Comparison of ENCODE assay signal across 9 cellular contexts in genomic region chrX:153032397-153033118, GRCh38. TPM values are rescaled to one million over a fixed set of nuclear protein-coding genes. Genes with fewer than 3 reads are reported as not detected.
A peak's percentile ranks its signal among the peaks of the same experiment; 100 is the strongest.
DNase-seq lines count a peak whose midpoint lies in the region; ATAC-seq and TF ChIP-seq lines count a peak whose summit lies in the region.
"Had no signal": no experiment of that assay in that cellular context is flagged by ENCODE, and none has a peak within 500 bp of the region (broad histone marks: within the 10 kb centered on the region; RNA-seq: fewer than 3 reads in every experiment).

No MANE protein-coding gene starts in this region.

- TF ChIP-seq POLR2A in vagina (IDR thresholded peaks at IDR 0.05), result no peak

- peak; percentile 65 for DNase-seq in Caki2 (ENCODE audit: low read depth)
- DNase-seq in Jurkat, Clone E6-1 (ENCODE audit: low read depth, low spot score), result peak; percentile 17
- DNase-seq in activated naive CD8-positive, alpha-beta T cell treated with anti-CD3 and anti-CD28 coated beads, Interleukin-2, amount 50 U/mL, for 16 hours (ENCODE audit: low read depth, low spot score), result peak; percentile 1
- DNase-seq in right atrium auricular region (ENCODE audit: low spot score), result peak; percentile 69
- no peak for DNase-seq in vagina (ENCODE audit: extremely low spot score in 2 of 2)

- H3K9me2 ChIP-seq in SU-DHL-6 (replicated peaks; ENCODE audit: insufficient read depth, low read length), result no peaks in the 10 kb centered on the region

- H2AFZ ChIP-seq in SU-DHL-6 (ENCODE audit: low read depth, low read length, severe bottlenecking), result peak overlapping the region; percentile 94

- ATAC-seq in GM21423 (IDR thresholded peaks at IDR 0.05; ENCODE audit: unreplicated experiment), result peak; percentile 93

- no peaks in the 10 kb centered on the region for H4K20me1 ChIP-seq in SU-DHL-6 (ENCODE audit: low read depth, low read length)

- H3K4me3 ChIP-seq in Jurkat, Clone E6-1 (ENCODE audit: low read length), result peak overlapping the region; percentile 50
- H3K4me3 ChIP-seq in SU-DHL-6 (ENCODE audit: insufficient read depth, low read length, poor library complexity, severe bottlenecking) (peak overlapping the region; percentile 18), right atrium auricular region (peak overlapping the region in 1 of 2 donors; percentile 34), rectal smooth muscle tissue (ENCODE audit: low read length) (peak overlapping the region; percentile 45), vagina (peak overlapping the region; percentile 27 to 28)

- H3K27ac ChIP-seq in SU-DHL-6 (ENCODE audit: low read depth, low read length), result no peak overlapping the region
- H3K27ac ChIP-seq in right atrium auricular region, result no peak overlapping the region
- H3K27ac ChIP-seq in rectal smooth muscle tissue (ENCODE audit: low read depth, low read length), result no peak overlapping the region
- H3K27ac ChIP-seq in vagina, result no peak overlapping the region

- H3K9me3 ChIP-seq in SU-DHL-6 (ENCODE audit: insufficient read depth, low read length), result no peaks in the 10 kb centered on the region
- H3K9me3 ChIP-seq in right atrium auricular region, result no peaks in the 10 kb centered on the region
- H3K9me3 ChIP-seq in vagina, result no peaks in the 10 kb centered on the region

- H3K27me3 ChIP-seq in SU-DHL-6 (ENCODE audit: low read length), result no peaks in the 10 kb centered on the region
- no peaks in the 10 kb centered on the region for H3K27me3 ChIP-seq in right atrium auricular region
- H3K27me3 ChIP-seq in rectal smooth muscle tissue (ENCODE audit: control insufficient read depth, insufficient read depth, low read length), result no peaks in the 10 kb centered on the region
- H3K27me3 ChIP-seq in vagina, result no peaks in the 10 kb centered on the region

- H3K9ac ChIP-seq in SU-DHL-6 (ENCODE audit: low read length) (peak overlapping the region; percentile 24; the same call in 1 of the 2 replicates), rectal smooth muscle tissue (ENCODE audit: low read length) (no peak overlapping the region)

- TF ChIP-seq CTCF in SU-DHL-6 (IDR thresholded peaks at IDR 0.05; ENCODE audit: insufficient read depth, low read length, poor library complexity, severe bottlenecking) (peak; percentile 27), right atrium auricular region (IDR thresholded peaks at IDR 0.05) (peak; percentile 64 to 87), vagina (IDR thresholded peaks at IDR 0.05) (peak; percentile 67 to 82 (median 73))

- H3K4me1 ChIP-seq in right atrium auricular region (no peaks in the 10 kb centered on the region), rectal smooth muscle tissue (ENCODE audit: control insufficient read depth, insufficient read depth, low read length) (no peaks in the 10 kb centered on the region), vagina (no peaks in the 10 kb centered on the region)

- intact Hi-C loops in vagina (cut with DNase I), result no loop called here

- peak overlapping the region; percentile 59 for H3K4me2 ChIP-seq in SU-DHL-6 (ENCODE audit: low read depth, low read length, poor library complexity, severe bottlenecking)

- no peaks in the 10 kb centered on the region for H3F3A ChIP-seq in SU-DHL-6 (ENCODE audit: insufficient read depth)

- H3K79me2 ChIP-seq in SU-DHL-6 (ENCODE audit: insufficient read depth, low read length), result no peaks in the 10 kb centered on the region

- in situ Hi-C loops in Caki2 (cut with HindIII; ENCODE audit: low pct_unique_long_range_greater_than_20kb, low sequenced_read_pairs), result no loop called here

- H3K36me3 ChIP-seq in SU-DHL-6 (ENCODE audit: low read length), result no peaks in the 10 kb centered on the region
- no peaks in the 10 kb centered on the region for H3K36me3 ChIP-seq in right atrium auricular region
- no peaks in the 10 kb centered on the region for H3K36me3 ChIP-seq in rectal smooth muscle tissue (ENCODE audit: control insufficient read depth, insufficient read depth, low read length)
- no peaks in the 10 kb centered on the region for H3K36me3 ChIP-seq in vagina

RNA-seq across cellular contexts. Expression of gene PNMA3, which starts 23.7 kb away (rescaled TPM):
- total RNA-seq in Caki2 (2014; rRNA removed; shearing (Covaris generic); ENCODE audit: low replicate concordance), result 0.30 TPM in 1 of 2 replicates, not detected in the other
- 0.93 TPM for polyA plus RNA-seq in Jurkat, Clone E6-1 (2012; ENCODE audit: insufficient read depth, insufficient read length)
- total RNA-seq in right atrium auricular region (1 to 10 TPM in 1 of 2 donors, under 1 TPM in 1; 0.63 to 2.6 TPM), vagina (0.49 TPM)

RNA-seq across cellular contexts. Expression of gene PNMA5, which starts 38.6 kb away (rescaled TPM):
- total RNA-seq in Caki2 (2014; rRNA removed; shearing (Covaris generic); ENCODE audit: low replicate concordance), result not detected in 2 replicates
- polyA plus RNA-seq in Jurkat, Clone E6-1 (2012; ENCODE audit: insufficient read depth, insufficient read length), result not detected
- total RNA-seq in right atrium auricular region (not detected), vagina (not detected)
- total RNA-seq: glomerular endothelial cell had no signal

RNA-seq across cellular contexts. Expression of gene PNMA6A, which starts 39.7 kb away (rescaled TPM):
- total RNA-seq in Caki2 (2014; rRNA removed; shearing (Covaris generic); ENCODE audit: low replicate concordance), result 6.1 and 11.8 TPM in 2 replicates
- polyA plus RNA-seq in Jurkat, Clone E6-1 (2012; ENCODE audit: insufficient read depth, insufficient read length), result 10.4 TPM
- total RNA-seq in right atrium auricular region, result 1 to 10 TPM; 1.7 to 2.9 TPM
- total RNA-seq in vagina, result 1.2 TPM

Comparison
In these comparisons a context has a peak if more than half of its experiments do, and no peak if none do; other contexts are left out.
1. DNase-seq: peak in Caki2 (single experiment), Jurkat, Clone E6-1 (single experiment), activated naive CD8-positive, alpha-beta T cell treated with anti-CD3 and anti-CD28 coated beads, Interleukin-2, amount 50 U/mL, for 16 hours (single experiment) and right atrium auricular region (single experiment); none in vagina (0 of 2).
2. Peak in every context shown above with its lines, with median percentiles within 50 percentile points of each other: CTCF ChIP-seq.